ENCODE assay signal across 1 cellular context in the genomic region with DNA sequence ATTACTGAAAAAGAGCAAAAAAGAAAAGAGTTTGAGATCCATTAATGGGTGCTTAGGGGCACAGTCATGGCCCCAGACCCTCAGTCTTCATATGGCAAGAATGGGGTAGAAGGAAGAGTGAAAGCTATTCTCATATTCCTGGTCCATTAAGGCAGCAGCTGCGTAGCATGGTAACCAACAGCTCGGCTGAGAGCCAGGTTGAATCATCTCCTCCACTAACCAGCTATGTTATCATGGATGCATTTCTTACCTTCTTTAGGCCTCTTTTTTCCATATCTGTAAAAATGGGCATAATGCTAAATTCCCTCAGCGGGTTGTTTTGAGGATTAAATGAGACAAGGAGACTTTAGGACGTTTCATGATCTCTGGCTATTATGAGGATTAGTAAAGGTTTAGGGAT.
TF ChIP-seq lines count a peak whose summit lies in the region.

No MANE protein-coding gene starts in this region.

TF ChIP-seq in endothelial cell of umbilical vein, 7 proteins besides CTCF, POLR2A, EP300 and RAD21 (continued from another document):
- TF ChIP-seq POLR2AphosphoS5 (IDR thresholded peaks at IDR 0.05; ENCODE audit: insufficient read depth, low read depth, low read length) (no peak), MYC (IDR thresholded peaks at IDR 0.05; ENCODE audit: low read depth, low read length) (no peak)
